ENCODE assay signal across 22 cellular contexts in the genomic region with DNA sequence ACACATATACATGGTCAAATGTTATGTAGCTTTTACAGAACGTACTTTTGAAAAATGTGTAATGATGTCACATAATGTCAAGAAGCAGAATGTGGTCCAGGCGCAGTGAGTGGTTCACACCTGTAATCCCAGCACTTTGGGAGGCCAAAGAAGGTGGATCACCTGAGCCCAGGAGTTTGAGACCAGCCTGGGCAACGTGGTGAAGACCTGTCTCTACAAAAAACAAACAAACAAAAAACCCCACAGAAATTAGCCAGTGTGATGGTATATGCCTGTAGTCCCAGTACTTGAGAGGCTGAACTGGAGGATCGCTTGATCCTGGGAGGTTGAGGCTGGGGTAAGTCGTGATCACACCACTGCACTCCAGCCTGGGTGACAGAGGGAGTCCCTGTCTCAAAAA. TPM values are rescaled to one million over a fixed set of nuclear protein-coding genes. Genes with fewer than 3 reads are reported as not detected.
DNase-seq lines count a peak whose midpoint lies in the region; ATAC-seq, FAIRE-seq and TF ChIP-seq lines count a peak whose summit lies in the region.
"Had no signal": no experiment of that assay in that cellular context is flagged by ENCODE, and none has a peak within 500 bp of the region (broad histone marks: within the 10 kb centered on the region; RNA-seq: fewer than 3 reads in every experiment).

No MANE protein-coding gene starts in this region.

- H3K9ac ChIP-seq in endodermal cell (ENCODE audit: extremely low read depth, low read length, poor library complexity, severe bottlenecking) (no peak overlapping the region), trophoblast cell (ENCODE audit: low read length) (no peak overlapping the region)
- H3K9ac ChIP-seq: BLaER1 treated with 17β-estradiol and CSF1 and Interleukin-3, amounts not matched to agents 10 nM and 100 nM had no signal

- H3K27ac Mint-ChIP-seq in endodermal cell (no peak overlapping the region), WTC11 (no peak overlapping the region)
- H3K27ac Mint-ChIP-seq: CD4-positive, alpha-beta T cell had no signal

- H3K79me1 ChIP-seq in trophoblast cell (ENCODE audit: low read length): no peaks in the 10 kb centered on the region

- no peak overlapping the region for H2AFZ ChIP-seq in trophoblast cell (ENCODE audit: insufficient read depth, low read length, poor library complexity)

- POLR2A ChIA-PET in HEK293 (lab: Yijun Ruan, JAX) (interaction anchor here (1.4 to 2.4 kb wide), 2 partner anchors 13 to 16 kb away, joined by 4 to 11 read pairs; a partner anchor contains a TSS), WTC11 (lab: Charles Lee) (no interaction called here)

- CTCF ChIA-PET in HEK293 (lab: Yijun Ruan, JAX) (interaction anchor here (2.2 kb wide), 1 partner anchor 21 kb away, joined by 5 read pairs; no protein-coding TSS in a partner anchor), WTC11 (lab: Charles Lee) (interaction anchor here (0.6 kb wide), 1 partner anchor 1267 kb away, joined by 5 read pairs; no protein-coding TSS in a partner anchor)

- H3K27ac ChIP-seq in HEK293 (ENCODE audit: extremely low read depth, low read depth, low read length) (peak overlapping the region; percentile 35; the same call in 1 of the 2 replicates), endodermal cell (ENCODE audit: low read depth, low read length) (no peak overlapping the region), trophoblast cell (ENCODE audit: low read depth, low read length) (no peak overlapping the region)
- H3K27ac ChIP-seq: A549; BLaER1 treated with 17β-estradiol and CSF1 and Interleukin-3, amounts not matched to agents 10 nM and 100 nM had no signal

- peak overlapping the region; percentile 30 for H2BK12ac ChIP-seq in trophoblast cell (ENCODE audit: low read length)

- H3K4ac ChIP-seq in trophoblast cell (ENCODE audit: low read depth, low read length): no peak overlapping the region

- peaks cover 43% of the 10 kb centered on the region for H3K4me1 ChIP-seq in HEK293 (ENCODE audit: control insufficient read depth, insufficient read depth, low read length)
- no peaks in the 10 kb centered on the region for H3K4me1 ChIP-seq in endodermal cell (ENCODE audit: control insufficient read depth, insufficient read depth, low read length)
- peaks cover 2 to 3% of the 10 kb centered on the region in 2 experiments for H3K4me1 ChIP-seq in trophoblast cell (ENCODE audit: control insufficient read depth in 1 of 2, insufficient read depth in 2 of 2, low read length in 2 of 2)
- H3K4me1 ChIP-seq: BLaER1 treated with 17β-estradiol and CSF1 and Interleukin-3, amounts not matched to agents 10 nM and 100 nM; HAP-1 had no signal

- no peak overlapping the region for H4K91ac ChIP-seq in trophoblast cell (ENCODE audit: low read depth, low read length)

- no peak overlapping the region for H4K8ac ChIP-seq in trophoblast cell (ENCODE audit: low read depth, low read length)

- no peak for TF ChIP-seq POLR2A in GM12891 (IDR thresholded peaks at IDR 0.05; ENCODE audit: low read depth, low read length)

- H2BK5ac ChIP-seq in trophoblast cell (ENCODE audit: low read depth, low read length, poor library complexity): no peak overlapping the region

- DNase-seq in endodermal cell (peak; percentile 3), trophoblast cell (no peak), NCI-H2029 (lab: John Stamatoyannopoulos, UW) (no peak), WTC11 (ENCODE audit: low spot score) (no peak), GM12891 (ENCODE audit: insufficient read length, low spot score) (no peak)
- DNase-seq: 8988T; ACHN; AML-193; BE2C; CD4-positive, alpha-beta T cell; CD8-positive, alpha-beta memory T cell; DMS53; DMS79 treated with DMSO at 0.1 percent for 48 hours; GF-D8; GOT3 had no signal

- H3K4me2 ChIP-seq in trophoblast cell (ENCODE audit: low read length): no peak overlapping the region
- H3K4me2 ChIP-seq: A549; BLaER1 treated with 17β-estradiol and CSF1 and Interleukin-3, amounts not matched to agents 10 nM and 100 nM had no signal

- H3K36me3 Mint-ChIP-seq in endodermal cell (ENCODE audit: low read depth): no peaks in the 10 kb centered on the region
- H3K36me3 Mint-ChIP-seq in WTC11: peaks cover 5% of the 10 kb centered on the region; the same call in 1 of the 2 replicates
- H3K36me3 Mint-ChIP-seq: CD14-positive monocyte had no signal

- H3K36me3 ChIP-seq in HEK293 (ENCODE audit: control insufficient read depth in 2 of 2, insufficient read depth in 1 of 2, low read length in 2 of 2) (no peaks in the 10 kb centered on the region), endodermal cell (ENCODE audit: control insufficient read depth, insufficient read depth, low read length) (no peaks in the 10 kb centered on the region), trophoblast cell (ENCODE audit: control insufficient read depth in 1 of 2, insufficient read depth in 2 of 2, low read length in 2 of 2) (no peaks in the 10 kb centered on the region)
- H3K36me3 ChIP-seq: BE2C; BLaER1 treated with 17β-estradiol and CSF1 and Interleukin-3, amounts not matched to agents 10 nM and 100 nM; HAP-1 had no signal

- H4K12ac ChIP-seq in trophoblast cell (ENCODE audit: low read depth, low read length): no peak overlapping the region

- no peak overlapping the region for H2AK5ac ChIP-seq in trophoblast cell (ENCODE audit: low read length)

- no peak for TF ChIP-seq CTCF in HEK293 (tag by site-specific recombination; IDR thresholded peaks at IDR 0.05)
- TF ChIP-seq CTCF in endodermal cell (conservative IDR thresholded peaks at IDR 0.05): no peak
- TF ChIP-seq CTCF in WTC11 (IDR thresholded peaks at IDR 0.05): no peak

- H3K27me3 Mint-ChIP-seq in endodermal cell (ENCODE audit: insufficient read depth): peaks cover 11% of the 10 kb centered on the region
- H3K27me3 Mint-ChIP-seq in WTC11 (ENCODE audit: low read depth): peaks cover 18% of the 10 kb centered on the region

- H3K79me2 ChIP-seq in trophoblast cell (ENCODE audit: control insufficient read depth, insufficient read depth, low read length, poor library complexity): no peaks in the 10 kb centered on the region

- WGBS in endodermal cell (ENCODE audit: insufficient coverage in 1 of 2, insufficient read length in 1 of 2), 2 experiments: 91 to 100% methylated on average over 1 to 4 of the region's 5 CpGs
- WGBS in trophoblast cell (ENCODE audit: extremely low coverage, insufficient coverage, insufficient read length): no CpG with 5 or more reads among the region's 5 CpGs

- FAIRE-seq in GM12891 (lab: Jason Lieb, UNC): no peak
- FAIRE-seq: A549, GM12892, H54 had no signal

- H3K23ac ChIP-seq in trophoblast cell (ENCODE audit: low read length): no peak overlapping the region

- H3K27me3 ChIP-seq in endodermal cell (ENCODE audit: control insufficient read depth, insufficient read depth, low read length, poor library complexity, severe bottlenecking): no peaks in the 10 kb centered on the region
- H3K27me3 ChIP-seq in trophoblast cell (ENCODE audit: insufficient read depth, low read length): no peaks in the 10 kb centered on the region
- H3K27me3 ChIP-seq: BE2C; BLaER1 treated with 17β-estradiol and CSF1 and Interleukin-3, amounts not matched to agents 10 nM and 100 nM had no signal

- ATAC-seq in WTC11: no peak
- ATAC-seq: A549 had no signal

- no peak overlapping the region for H3K18ac ChIP-seq in trophoblast cell (ENCODE audit: low read length)

- no peak overlapping the region for H2BK120ac ChIP-seq in trophoblast cell (ENCODE audit: insufficient read depth, low read length, poor library complexity)

- H3K14ac ChIP-seq in trophoblast cell (ENCODE audit: low read length): no peak overlapping the region

- H3K4me3 Mint-ChIP-seq in endodermal cell: no peak overlapping the region
- H3K4me3 Mint-ChIP-seq in WTC11: no peak overlapping the region
- H3K4me3 Mint-ChIP-seq: CD14-positive monocyte; CD4-positive, alpha-beta T cell; CD8-positive, alpha-beta memory T cell had no signal

- no peak overlapping the region for H3K4me3 ChIP-seq in HEK293 (ENCODE audit: low read depth, low read length)
- no peak overlapping the region for H3K4me3 ChIP-seq in endodermal cell (ENCODE audit: low read length)
- H3K4me3 ChIP-seq in trophoblast cell (ENCODE audit: low read depth, low read length): no peak overlapping the region
- H3K4me3 ChIP-seq: A549; BLaER1 treated with 17β-estradiol and CSF1 and Interleukin-3, amounts not matched to agents 10 nM and 100 nM; HAP-1 had no signal

- H3K9me3 Mint-ChIP-seq in endodermal cell: no peaks in the 10 kb centered on the region
- H3K9me3 Mint-ChIP-seq in WTC11: peaks cover 9% of the 10 kb centered on the region
- H3K9me3 Mint-ChIP-seq: CD4-positive, alpha-beta T cell had no signal

- H3K9me3 ChIP-seq in HEK293 (ENCODE audit: control insufficient read depth, insufficient read depth, low read depth, low read length): no peaks in the 10 kb centered on the region
- H3K9me3 ChIP-seq in endodermal cell (ENCODE audit: control insufficient read depth, low read length): no peaks in the 10 kb centered on the region
- no peaks in the 10 kb centered on the region for H3K9me3 ChIP-seq in trophoblast cell (ENCODE audit: insufficient read depth, low read depth, low read length)
- H3K9me3 ChIP-seq: BE2C; BLaER1 treated with 17β-estradiol and CSF1 and Interleukin-3, amounts not matched to agents 10 nM and 100 nM had no signal

- H3K4me1 Mint-ChIP-seq in endodermal cell: peaks cover 5% of the 10 kb centered on the region
- 0 out of 2 replicates have a peak, but pooled peaks cover 4% of the 10 kb centered on the region for H3K4me1 Mint-ChIP-seq in WTC11
- H3K4me1 Mint-ChIP-seq: CD8-positive, alpha-beta memory T cell had no signal

TF ChIP-seq in GM12891, 5 proteins besides CTCF, POLR2A, EP300 and RAD21:
- TF ChIP-seq POLR2AphosphoS5 (IDR thresholded peaks at IDR 0.05; ENCODE audit: low read depth, low read length) (no peak), PAX5 (IDR thresholded peaks at IDR 0.05; ENCODE audit: insufficient read depth, low read length, severe bottlenecking) (no peak)

RNA-seq across cellular contexts. Expression of a gene that starts 15.9 kb away (rescaled TPM):
- 10 to 100 TPM; 16.3 to 17.2 TPM for total RNA-seq in endodermal cell
- polyA plus RNA-seq in endodermal cell (2013, experiment 1 of 2): 13.2 TPM
- 13.6 TPM for polyA plus RNA-seq in endodermal cell (2013, experiment 2 of 2)
- polyA plus RNA-seq in trophoblast cell (2013): 15.8 and 16.5 TPM in 2 replicates
- total RNA-seq in WTC11 (2021): 10.7 to 12.5 TPM (median 11.3 TPM) in 3 replicates
- 0.41 TPM for polyA plus RNA-seq in GM12891 (2012; ENCODE audit: low read depth, missing spikeins)
